Comparison of ENCODE assay signal across 11 cellular contexts in genomic region chr17:15920758-15921239, GRCh38. TPM values are rescaled to one million over a fixed set of nuclear protein-coding genes. Genes with fewer than 3 reads are reported as not detected.
DNase-seq lines count a peak whose midpoint lies in the region; ATAC-seq, FAIRE-seq and TF ChIP-seq lines count a peak whose summit lies in the region.
"Had no signal": no experiment of that assay in that cellular context is flagged by ENCODE, and none has a peak within 500 bp of the region (broad histone marks: within the 10 kb centered on the region; RNA-seq: fewer than 3 reads in every experiment).

No MANE protein-coding gene starts in this region.

- no peaks in the 10 kb centered on the region for H3K9me1 ChIP-seq in K562 (ENCODE audit: control insufficient read depth, insufficient read depth, low read length)

- no peak for TF ChIP-seq POLR2A in K562 (conservative IDR thresholded peaks at IDR 0.05)

- H3K9ac ChIP-seq in K562 (ENCODE audit: insufficient read depth in 1 of 2, low read depth in 2 of 2, low read length in 2 of 2), result no peak overlapping the region

- no peak for TF ChIP-seq CTCF in K562 (IDR thresholded peaks at IDR 0.05 in 2 of 3, conservative IDR thresholded peaks at IDR 0.05 in 1 of 3; ENCODE audit: insufficient read depth in 2 of 3, low read depth in 1 of 3, low read length in 3 of 3)

- BruUV-seq in K562 (replicated peaks; lab: Mats Ljungman, UMichigan), result no TSS peak

- no peaks in the 10 kb centered on the region for H3K36me3 ChIP-seq in K562 (ENCODE audit: control insufficient read depth, insufficient read depth, low read length)
- no peaks in the 10 kb centered on the region for H3K36me3 ChIP-seq in mesodermal cell (ENCODE audit: control insufficient read depth, insufficient read depth, low read length)
- H3K36me3 ChIP-seq: HAP-1 had no signal

- H3K4me2 ChIP-seq in K562 (ENCODE audit: insufficient read depth, low read length), result no peak overlapping the region

- H3K4me3 ChIP-seq in K562 (no peak overlapping the region), mesodermal cell (ENCODE audit: extremely low read depth, insufficient read depth, low read length, poor library complexity, severe bottlenecking) (no peak overlapping the region)
- H3K4me3 ChIP-seq: HAP-1 had no signal

- H3K4me1 ChIP-seq in K562 (replicated peaks in 1 of 2; ENCODE audit: control insufficient read depth in 2 of 2, insufficient read depth in 2 of 2, low read length in 2 of 2) (peaks cover 0 to 10% of the 10 kb centered on the region in 2 experiments; a peak in 2 of 5 replicates), mesodermal cell (ENCODE audit: control insufficient read depth, insufficient read depth, low read length, poor library complexity, severe bottlenecking) (no peaks in the 10 kb centered on the region)
- H3K4me1 ChIP-seq: HAP-1 had no signal

- POLR2A ChIA-PET in K562 (lab: Yijun Ruan, JAX), result no interaction called here

- DNase-seq in Daoy (ENCODE audit: low read depth) (peak; percentile 96), M059J (ENCODE audit: low read depth) (peak; percentile 99), K562 (ENCODE audit: extremely low read depth in 1 of 4, low spot score in 3 of 4) (peak; percentile 35 to 65 (median 44)), NCI-H524 (lab: John Stamatoyannopoulos, UW) (no peak), activated gamma-delta T cell (lab: John Stamatoyannopoulos, UW) (no peak)
- DNase-seq: activated naive CD4-positive, alpha-beta T cell treated with anti-CD3 and anti-CD28 coated beads, Interleukin-2, amount 10 ng/mL, durations not matched to agents 7 days and 5 days; T-helper 9 cell had no signal

- peak; percentile 64 for ATAC-seq in K562
- no peak for ATAC-seq in HG03521 (IDR thresholded peaks at IDR 0.05; ENCODE audit: unreplicated experiment)
- ATAC-seq in HG03457 (IDR thresholded peaks at IDR 0.05; ENCODE audit: unreplicated experiment), result no peak

- no peak overlapping the region for H2AFZ ChIP-seq in K562 (ENCODE audit: low read depth, low read length)

- intact Hi-C loops in K562 (cut with micrococcal nuclease), result no loop called here

- H3K9me3 ChIP-seq in K562 (replicated peaks; ENCODE audit: control insufficient read depth, insufficient read depth, low read depth, low read length) (no peaks in the 10 kb centered on the region), mesodermal cell (ENCODE audit: control insufficient read depth, low read length) (no peaks in the 10 kb centered on the region)

- H3K27ac ChIP-seq in K562 (ENCODE audit: extremely low read depth, low read depth, low read length), result no peak overlapping the region
- H3K27ac ChIP-seq in mesodermal cell (ENCODE audit: low read depth, low read length, severe bottlenecking), result peak overlapping the region; percentile 29

- FAIRE-seq in K562 (lab: Jason Lieb, UNC), result peak; percentile 11

- WGBS in K562 (ENCODE audit: insufficient coverage, low coverage, missing lambda C conversion rate), result 1% methylated on average over 9 of the region's 9 CpGs
- WGBS in mesodermal cell (ENCODE audit: insufficient coverage in 2 of 2), 2 experiments, result 90 to 95% methylated on average over 7 to 9 of the region's 9 CpGs

- no peaks in the 10 kb centered on the region for H3K27me3 ChIP-seq in K562 (ENCODE audit: control insufficient read depth in 2 of 2, insufficient read depth in 2 of 2, low read length in 2 of 2)

- TF ChIP-seq RAD21 in K562 (CRISPR knock-in tag; conservative IDR thresholded peaks at IDR 0.05 in 1 of 2, IDR thresholded peaks at IDR 0.05 in 1 of 2), result no peak

- CTCF ChIA-PET in K562 (lab: Yijun Ruan, JAX; ENCODE audit: low intra/inter-chr PET ratio), result no interaction called here

- in situ Hi-C loops in K562 (cut with MboI), result no loop called here

- TF ChIP-seq EP300 in K562 (IDR thresholded peaks at IDR 0.05; ENCODE audit: low read length), result no peak

- no peaks in the 10 kb centered on the region for H4K20me1 ChIP-seq in K562 (replicated peaks; ENCODE audit: control insufficient read depth, insufficient read depth, low read length)

- no peaks in the 10 kb centered on the region for H3K79me2 ChIP-seq in K562 (ENCODE audit: control insufficient read depth, insufficient read depth, low read length)

TF ChIP-seq in K562, 482 proteins besides CTCF, POLR2A, EP300 and RAD21 (continues in another document):
- TF ChIP-seq TRIM24 (IDR thresholded peaks at IDR 0.05) (peak; percentile 32 to 42; a peak in 2 of 4 replicates), NUFIP1 (IDR thresholded peaks at IDR 0.05; ENCODE audit: partially characterized antibody) (no peak), ATF3 (IDR thresholded peaks at IDR 0.05) (peak; percentile 92), ATF3 (CRISPR knock-in tag; conservative IDR thresholded peaks at IDR 0.05) (no peak), ZC3H8 (IDR thresholded peaks at IDR 0.05) (no peak), BHLHE40 (IDR thresholded peaks at IDR 0.05; ENCODE audit: low read length) (peak; percentile 11; the same call in 1 of the 2 replicates), SMARCC2 (IDR thresholded peaks at IDR 0.05; ENCODE audit: low read depth) (0 out of 2 replicates have a peak, but pooled peaks have one; percentile 28), CEBPB (tag; IDR thresholded peaks at IDR 0.05) (peak; percentile 98), DACH1 (IDR thresholded peaks at IDR 0.05; ENCODE audit: partially characterized antibody) (peak; percentile 73), CEBPG (CRISPR knock-in tag; IDR thresholded peaks at IDR 0.05) (peak; percentile 93), CEBPG (tag; conservative IDR thresholded peaks at IDR 0.05 in 1 of 2, IDR thresholded peaks at IDR 0.05 in 1 of 2) (peak; percentile 83 to 86), IRF9 (tag; IDR thresholded peaks at IDR 0.05) (peak; percentile 55; the same call in 1 of the 2 replicates)

RNA-seq across cellular contexts. Expression of gene ADORA2B, which starts 24.1 kb away (rescaled TPM):
- total RNA-seq in Daoy (2014; rRNA removed; shearing (Covaris generic)), result 37.1 and 48.8 TPM in 2 replicates
- 20.8 and 24.7 TPM in 2 replicates for total RNA-seq in M059J (2014; rRNA removed; shearing (Covaris generic))
- 21.3 and 28.9 TPM in 2 replicates for total RNA-seq in K562 (2011; cell fraction: chromatin; rRNA removed; ENCODE audit: low replicate concordance)
- total RNA-seq in K562 (2011; cell fraction: nucleolus; rRNA removed), result 24.9 and 28.0 TPM in 2 replicates
- 20.6 and 25.3 TPM in 2 replicates for total RNA-seq in K562 (2011; cell fraction: nucleoplasm; rRNA removed)
- total RNA-seq in K562 (2014; rRNA removed) (10.5 and 15.7 TPM in 2 replicates), K562 (2014; rRNA removed; fragmentation: Illumina TruSeq; extraction: Trizol) (9.4 and 10.8 TPM in 2 replicates), K562 (2015; rRNA removed; fragmentation: Illumina TruSeq; extraction: Trizol) (7.9 and 9.0 TPM in 2 replicates), K562 (2021) (10.7 and 12.2 TPM in 2 replicates)
- polyA plus RNA-seq in K562 (2011; rRNA removed) (13.7 and 16.6 TPM in 2 replicates), K562 (2014; fragmentation: Illumina TruSeq; extraction: Trizol) (9.2 and 10.5 TPM in 2 replicates), K562 (2014; fragmentation: Nextera tagmentation; extraction: Ambion mirVana) (1 to 10 TPM; 6.4 to 9.2 TPM), K562 (2014; rRNA removed) (12.7 and 13.7 TPM in 2 replicates)
- polyA plus RNA-seq in K562 (2011; cell fraction: cytosol; rRNA removed), result 18.2 and 33.7 TPM in 2 replicates
- 7.3 and 8.3 TPM in 2 replicates for polyA plus RNA-seq in K562 (2011; cell fraction: nucleus; rRNA removed)
- polyA plus RNA-seq in K562 (2012), result 7.2 and 8.8 TPM in 2 replicates
- 12.5 and 14.5 TPM in 2 replicates for polyA minus RNA-seq in K562 (2011; rRNA and poly(A)+ RNA removed)
- polyA minus RNA-seq in K562 (2011; cell fraction: cytosol; rRNA and poly(A)+ RNA removed), result 8.0 and 10.0 TPM in 2 replicates
- polyA minus RNA-seq in K562 (2011; cell fraction: nucleus; rRNA and poly(A)+ RNA removed), result 5.8 and 9.1 TPM in 2 replicates
- polyA plus RNA-seq in mesodermal cell (2013, experiment 1 of 2), result 4.0 TPM
- 4.2 TPM for polyA plus RNA-seq in mesodermal cell (2013, experiment 2 of 2)

Comparison
In these comparisons a context has a peak if more than half of its experiments do, and no peak if none do; other contexts are left out.
1. DNase-seq: peak in Daoy (single experiment), M059J (single experiment) and K562 (4 of 4); none in NCI-H524 (0 of 2) and activated gamma-delta T cell (single experiment).